29 cellular contexts compared by ENCODE assay signal in the genomic region with DNA sequence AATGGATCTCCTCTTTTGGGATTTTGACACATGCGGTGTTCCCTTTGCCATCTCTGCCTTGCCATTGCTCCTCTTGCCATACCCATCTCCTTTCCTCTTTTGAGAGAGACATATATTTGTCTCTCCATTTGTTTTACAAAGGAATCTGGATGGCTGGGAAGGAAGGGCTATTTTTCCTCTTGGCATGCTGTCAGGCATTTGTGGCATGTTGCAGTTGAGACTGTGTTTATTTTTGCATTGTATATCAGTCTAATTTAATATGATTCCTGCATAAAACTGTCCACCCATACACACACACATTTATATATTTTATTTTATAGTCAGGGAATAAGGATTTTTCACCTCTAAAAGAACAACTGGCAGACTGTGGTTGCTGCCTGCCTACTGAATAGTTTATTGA.
A peak's percentile ranks its signal among the peaks of the same experiment; 100 is the strongest.
DNase-seq lines count a peak whose midpoint lies in the region; ATAC-seq, FAIRE-seq and TF ChIP-seq lines count a peak whose summit lies in the region.
"Had no signal": no experiment of that assay in that cellular context is flagged by ENCODE, and none has a peak within 500 bp of the region (broad histone marks: within the 10 kb centered on the region; RNA-seq: fewer than 3 reads in every experiment).

No MANE protein-coding gene starts in this region.

- H3K4me3 ChIP-seq in astrocyte of the cerebellum (ENCODE audit: low read depth, low read length), result no peak overlapping the region
- H3K4me3 ChIP-seq: gastrocnemius medialis, HAP-1, sigmoid colon, tibial artery had no signal

- DNase-seq in GM04504 (ENCODE audit: low read depth) (peak; percentile 58), astrocyte of the cerebellum (ENCODE audit: low read depth) (peak; percentile 16), fibroblast of peridontal ligament (ENCODE audit: extremely low read depth) (peak; percentile 27), GM12892 (ENCODE audit: insufficient read length) (no peak), RCC 7860 (ENCODE audit: low spot score) (no peak)
- DNase-seq: activated CD4-positive, alpha-beta memory T cell treated with anti-CD3 and anti-CD28 coated beads, Interleukin-2, amount 10 ng/mL, durations not matched to agents 7 days and 5 days; activated CD8-positive, alpha-beta memory T cell treated with anti-CD3 and anti-CD28 coated beads, Interleukin-2, amount 50 U/mL, for 4 hours; activated naive CD4-positive, alpha-beta T cell treated with anti-CD3 and anti-CD28 coated beads for 36 hours; DND-41; endodermal cell; gastrocnemius medialis; Karpas-422; kidney; MV-4-11; naive B cell; NCI-H1436; NCI-H2081; NCI-H526; NK-92 treated with Interleukin-12 subunit alpha and Interleukin-12 subunit beta, amount 100 ng/mL, for 24 hours; nucleus accumbens; sigmoid colon; SK-N-SH; stimulated activated CD4-positive, alpha-beta T cell treated with anti-CD3 and anti-CD28 coated beads, Interleukin-4, amount 100 ng/mL, for 1 hour; tibial artery had no signal

- no peak for TF ChIP-seq POLR2A in GM12892 (IDR thresholded peaks at IDR 0.05; ENCODE audit: low read depth, low read length)

- no peak for TF ChIP-seq CTCF in astrocyte of the cerebellum (IDR thresholded peaks at IDR 0.05; ENCODE audit: low read depth, low read length, missing control alignments)

- no peak for FAIRE-seq in GM12892 (lab: Jason Lieb, UNC)
- FAIRE-seq in RCC 7860 (lab: Jason Lieb, UNC), result no peak
- FAIRE-seq: HepG2, kidney had no signal

- in situ Hi-C loops in astrocyte of the cerebellum (cut with HindIII; ENCODE audit: low sequenced_read_pairs), result no loop called here

- ATAC-seq in GM18502 (IDR thresholded peaks at IDR 0.05; ENCODE audit: poor library complexity, unreplicated experiment), result no peak
- no peak for ATAC-seq in SK-N-SH treated with all-trans-retinoic acid at 6 μM for 48 hours
- ATAC-seq: esophagus mucosa, gastrocnemius medialis, HepG2 had no signal

TF ChIP-seq in SK-N-SH treated with all-trans-retinoic acid at 6 μM for 48 hours, 23 proteins besides CTCF, POLR2A, EP300 and RAD21:
- no peak for TF ChIP-seq ISL1 (CRISPR knock-in tag; IDR thresholded peaks at IDR 0.05)
- no peak for TF ChIP-seq TOX (CRISPR knock-in tag; IDR thresholded peaks at IDR 0.05; ENCODE audit: borderline replicate concordance)
- no peak for TF ChIP-seq ZNF70 (CRISPR knock-in tag; IDR thresholded peaks at IDR 0.05)
- TF ChIP-seq GLIS3 (CRISPR knock-in tag; IDR thresholded peaks at IDR 0.05), result no peak
- no peak for TF ChIP-seq ZFP30 (CRISPR knock-in tag; IDR thresholded peaks at IDR 0.05)

Comparison
In these comparisons a context has a peak if more than half of its experiments do, and no peak if none do; other contexts are left out.
1. DNase-seq: peak in GM04504 (single experiment), astrocyte of the cerebellum (single experiment) and fibroblast of peridontal ligament (single experiment); none in GM12892 (single experiment) and RCC 7860 (single experiment).